ENCODE assay signal across 1 cellular context in the genomic region with DNA sequence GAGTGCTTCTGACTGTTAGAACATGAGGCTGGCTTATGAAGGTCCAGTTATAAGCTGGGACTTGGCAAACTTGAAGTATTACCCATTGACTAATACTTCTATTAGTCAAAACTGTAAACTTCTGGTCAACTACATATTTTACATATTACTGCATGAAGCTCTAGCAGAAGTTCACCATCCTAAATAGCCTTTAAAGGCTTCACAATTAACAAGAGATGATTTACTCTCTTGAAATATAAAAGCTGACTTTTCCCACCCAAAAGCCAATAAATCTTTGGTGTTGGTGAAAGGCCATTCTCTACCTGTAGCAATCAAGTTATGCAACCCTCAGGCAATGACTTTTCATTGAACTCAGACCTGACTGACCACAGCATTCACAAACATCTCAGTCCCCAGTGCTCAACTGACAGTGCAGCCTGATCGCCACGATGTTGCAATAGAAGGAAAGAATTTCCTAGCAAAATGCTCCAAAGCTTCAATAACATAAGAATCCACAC.
TF ChIP-seq lines count a peak whose summit lies in the region.

No MANE protein-coding gene starts in this region.

TF ChIP-seq in GM12878, 131 proteins besides CTCF, POLR2A, EP300 and RAD21 (continued from another document):
- TF ChIP-seq RUNX3 (IDR thresholded peaks at IDR 0.05; ENCODE audit: low read length) (no peak), ZNF274 (IDR thresholded peaks at IDR 0.05; ENCODE audit: insufficient read depth, insufficient read length) (no peak), HDAC2 (IDR thresholded peaks at IDR 0.05) (no peak), TARDBP (IDR thresholded peaks at IDR 0.05; ENCODE audit: borderline replicate concordance) (no peak), SMC3 (IDR thresholded peaks at IDR 0.05; ENCODE audit: borderline replicate concordance, low read length) (no peak), BCL11A (IDR thresholded peaks at IDR 0.05; ENCODE audit: low read depth, low read length) (no peak), TCF12 (IDR thresholded peaks at IDR 0.05; ENCODE audit: low read depth, low read length) (no peak), MXI1 (IDR thresholded peaks at IDR 0.05; ENCODE audit: low read depth, low read length) (no peak), POLR2AphosphoS2 (IDR thresholded peaks at IDR 0.05; ENCODE audit: low read depth, low read length) (no peak), MEF2A (IDR thresholded peaks at IDR 0.05; ENCODE audit: insufficient read depth, low read depth, low read length) (no peak), RBBP5 (conservative IDR thresholded peaks at IDR 0.05) (no peak)
- TF ChIP-seq, protein P1, sequence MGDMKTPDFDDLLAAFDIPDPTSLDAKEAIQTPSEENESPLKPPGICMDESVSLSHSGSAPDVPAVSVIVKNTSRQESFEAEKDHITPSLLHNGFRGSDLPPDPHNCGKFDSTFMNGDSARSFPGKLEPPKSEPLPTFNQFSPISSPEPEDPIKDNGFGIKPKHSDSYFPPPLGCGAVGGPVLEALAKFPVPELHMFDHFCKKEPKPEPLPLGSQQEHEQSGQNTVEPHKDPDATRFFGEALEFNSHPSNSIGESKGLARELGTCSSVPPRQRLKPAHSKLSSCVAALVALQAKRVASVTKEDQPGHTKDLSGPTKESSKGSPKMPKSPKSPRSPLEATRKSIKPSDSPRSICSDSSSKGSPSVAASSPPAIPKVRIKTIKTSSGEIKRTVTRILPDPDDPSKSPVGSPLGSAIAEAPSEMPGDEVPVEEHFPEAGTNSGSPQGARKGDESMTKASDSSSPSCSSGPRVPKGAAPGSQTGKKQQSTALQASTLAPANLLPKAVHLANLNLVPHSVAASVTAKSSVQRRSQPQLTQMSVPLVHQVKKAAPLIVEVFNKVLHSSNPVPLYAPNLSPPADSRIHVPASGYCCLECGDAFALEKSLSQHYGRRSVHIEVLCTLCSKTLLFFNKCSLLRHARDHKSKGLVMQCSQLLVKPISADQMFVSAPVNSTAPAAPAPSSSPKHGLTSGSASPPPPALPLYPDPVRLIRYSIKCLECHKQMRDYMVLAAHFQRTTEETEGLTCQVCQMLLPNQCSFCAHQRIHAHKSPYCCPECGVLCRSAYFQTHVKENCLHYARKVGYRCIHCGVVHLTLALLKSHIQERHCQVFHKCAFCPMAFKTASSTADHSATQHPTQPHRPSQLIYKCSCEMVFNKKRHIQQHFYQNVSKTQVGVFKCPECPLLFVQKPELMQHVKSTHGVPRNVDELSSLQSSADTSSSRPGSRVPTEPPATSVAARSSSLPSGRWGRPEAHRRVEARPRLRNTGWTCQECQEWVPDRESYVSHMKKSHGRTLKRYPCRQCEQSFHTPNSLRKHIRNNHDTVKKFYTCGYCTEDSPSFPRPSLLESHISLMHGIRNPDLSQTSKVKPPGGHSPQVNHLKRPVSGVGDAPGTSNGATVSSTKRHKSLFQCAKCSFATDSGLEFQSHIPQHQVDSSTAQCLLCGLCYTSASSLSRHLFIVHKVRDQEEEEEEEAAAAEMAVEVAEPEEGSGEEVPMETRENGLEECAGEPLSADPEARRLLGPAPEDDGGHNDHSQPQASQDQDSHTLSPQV (IDR thresholded peaks at IDR 0.05), result no peak
